13 cellular contexts compared by ENCODE assay signal in genomic region chr4:71074452-71075299, GRCh38.
DNase-seq lines count a peak whose midpoint lies in the region; ATAC-seq and TF ChIP-seq lines count a peak whose summit lies in the region.
"Had no signal": no experiment of that assay in that cellular context is flagged by ENCODE, and none has a peak within 500 bp of the region (broad histone marks: within the 10 kb centered on the region; RNA-seq: fewer than 3 reads in every experiment).

No MANE protein-coding gene starts in this region.

- H3K27me3 ChIP-seq in skeletal muscle satellite cell (ENCODE audit: control insufficient read depth, insufficient read depth, low read length) (no peaks in the 10 kb centered on the region), H7 (ENCODE audit: control insufficient read depth, insufficient read depth, low read length) (no peaks in the 10 kb centered on the region)
- H3K27me3 ChIP-seq: uterus had no signal

- H3K36me3 ChIP-seq in skeletal muscle satellite cell (ENCODE audit: insufficient read depth, low read length) (no peaks in the 10 kb centered on the region), H7 (replicated peaks; ENCODE audit: control insufficient read depth, insufficient read depth, low read length) (no peaks in the 10 kb centered on the region)
- H3K36me3 ChIP-seq: uterus had no signal

- DNase-seq in EH (ENCODE audit: low read depth) = peak; percentile 36
- DNase-seq in astrocyte of the spinal cord (ENCODE audit: low read depth, low spot score) = peak; percentile 18
- DNase-seq in left ventricle myocardium superior = no peak
- DNase-seq in GM13977 (ENCODE audit: low spot score) = no peak
- no peak for DNase-seq in effector CD4-positive, alpha-beta T cell
- no peak for DNase-seq in H7
- DNase-seq: activated T-cell treated with anti-CD3 and anti-CD28 coated beads for 4 hours, KG1, NCI-H2081, uterus had no signal

- TF ChIP-seq CTCF in astrocyte of the spinal cord (IDR thresholded peaks at IDR 0.05; ENCODE audit: low read depth, low read length) (no peak), GM13977 (IDR thresholded peaks at IDR 0.05; ENCODE audit: extremely low read depth, insufficient read depth, missing control alignments) (no peak)

- H3K9me3 ChIP-seq in skeletal muscle satellite cell (replicated peaks; ENCODE audit: low read length) = no peaks in the 10 kb centered on the region
- H3K9me3 ChIP-seq: uterus had no signal

- H3K4me2 ChIP-seq in skeletal muscle satellite cell (ENCODE audit: low read length) = peak overlapping the region; percentile 55

- peak; percentile 95 for ATAC-seq in left ventricle myocardium superior
- ATAC-seq in GM21786 (IDR thresholded peaks at IDR 0.05; ENCODE audit: unreplicated experiment) = no peak
- ATAC-seq: left lobe of liver had no signal

- no peak overlapping the region for H3K9ac ChIP-seq in skeletal muscle satellite cell (ENCODE audit: low read depth, low read length)

- H3K4me3 ChIP-seq in astrocyte of the spinal cord (ENCODE audit: low read depth, low read length) (no peak overlapping the region), skeletal muscle satellite cell (ENCODE audit: low read length) (no peak overlapping the region), H7 (ENCODE audit: insufficient read depth, low read depth, low read length) (no peak overlapping the region)
- H3K4me3 ChIP-seq: uterus had no signal

- no peaks in the 10 kb centered on the region for H3K4me1 ChIP-seq in skeletal muscle satellite cell (ENCODE audit: control insufficient read depth, insufficient read depth, low read length)
- H3K4me1 ChIP-seq: uterus had no signal

- in situ Hi-C loops in astrocyte of the spinal cord (cut with HindIII; ENCODE audit: low sequenced_read_pairs) (no loop called here), GM13977 (cut with MboI; ENCODE audit: low pct_unique_long_range_greater_than_20kb, low sequenced_read_pairs, unreplicated experiment) (no loop called here)

- intact Hi-C loops in left ventricle myocardium superior (cut with micrococcal nuclease) = no loop called here

Comparison
In these comparisons a context has a peak if more than half of its experiments do, and no peak if none do; other contexts are left out.
1. DNase-seq: peak in EH (single experiment) and astrocyte of the spinal cord (single experiment); none in left ventricle myocardium superior (single experiment), GM13977 (single experiment), effector CD4-positive, alpha-beta T cell (single experiment) and H7 (single experiment).